30 cellular contexts compared by ENCODE assay signal in genomic region chr14:53468876-53469275, GRCh38.
"Had no signal": no experiment of that assay in that cellular context is flagged by ENCODE, and none has a peak within 500 bp of the region (broad histone marks: within the 10 kb centered on the region; RNA-seq: fewer than 3 reads in every experiment).

No MANE protein-coding gene starts in this region.

- H3K9me3 ChIP-seq: body of pancreas, breast epithelium had no signal

- H3K4me3 ChIP-seq: body of pancreas, breast epithelium, cardiac muscle cell had no signal

- H3K36me3 ChIP-seq: brain microvascular endothelial cell, breast epithelium, cardiac muscle cell had no signal

- H3K4me1 ChIP-seq: body of pancreas, breast epithelium had no signal

- ATAC-seq: activated CD8-positive, alpha-beta T cell treated with anti-CD3 and anti-CD28 coated beads for 36 hours; activated naive CD8-positive, alpha-beta T cell treated with anti-CD3 and anti-CD28 coated beads, Interleukin-2, amount 50 U/mL, for 24 hours; activated T-cell treated with anti-CD3 and anti-CD28 coated beads, Interleukin-2, amount 50 U/mL, for 4 hours; body of pancreas had no signal

- H3K27ac ChIP-seq: body of pancreas, brain microvascular endothelial cell, breast epithelium, cardiac muscle cell, VCaP had no signal

- DNase-seq: activated B cell treated with CpG ODN at 0.5 μM for 24 hours; activated CD4-positive, alpha-beta memory T cell treated with anti-CD3 and anti-CD28 coated beads for 36 hours; activated CD4-positive, alpha-beta T cell treated with anti-CD3 and anti-CD28 coated beads for 4 hours; activated CD4-positive, alpha-beta T cell treated with anti-CD3 and anti-CD28 coated beads, Interleukin-2, amount 10 ng/mL, durations not matched to agents 24 days and 14 days; activated CD4-positive, alpha-beta T cell treated with anti-CD3 and anti-CD28 coated beads, Interleukin-2, amount 50 U/mL, for 1 hour; activated CD4-positive, alpha-beta T cell treated with anti-CD3 and anti-CD28 coated beads, Interleukin-2, amount 50 U/mL, for 4 hours; activated CD4-positive, CD25-positive, alpha-beta regulatory T cell treated with anti-CD3 and anti-CD28 coated beads, Interleukin-2, amount 50 U/mL, for 72 hours; activated CD8-positive, alpha-beta memory T cell treated with anti-CD3 and anti-CD28 coated beads, Interleukin-2, amount 50 U/mL, for 4 hours; activated CD8-positive, alpha-beta T cell treated with anti-CD3 and anti-CD28 coated beads for 36 hours; activated effector memory CD4-positive, alpha-beta T cell treated with Interleukin-2 at 50 U/mL for 16 hours; activated gamma-delta T cell; activated naive CD4-positive, alpha-beta T cell treated with anti-CD3 and anti-CD28 coated beads, Interleukin-2, amount 10 ng/mL, durations not matched to agents 7 days and 5 days; activated naive CD4-positive, alpha-beta T cell treated with Interleukin-2 at 50 U/mL for 16 hours; activated naive CD8-positive, alpha-beta T cell treated with anti-CD3 and anti-CD28 coated beads, Interleukin-2, amount 10 ng/mL, durations not matched to agents 7 days and 5 days; activated naive CD8-positive, alpha-beta T cell treated with anti-CD3 and anti-CD28 coated beads, Interleukin-2, amount 50 U/mL, for 24 hours; activated T-cell treated with anti-CD3 and anti-CD28 coated beads for 4 hours; activated T-cell treated with anti-CD3 and anti-CD28 coated beads, Interleukin-2, amount 50 U/mL, for 1 hour; activated T-cell treated with anti-CD3 and anti-CD28 coated beads, Interleukin-2, amount 50 U/mL, for 4 hours; amygdala; aorta; body of pancreas; brain microvascular endothelial cell; caudate nucleus; cerebellar nuclear complex; T-helper 1 cell; T-helper 2 cell; T-helper 9 cell had no signal

- H3K27me3 ChIP-seq: body of pancreas, brain microvascular endothelial cell, breast epithelium had no signal
